Comparison of ENCODE assay signal across 8 cellular contexts in the genomic region with DNA sequence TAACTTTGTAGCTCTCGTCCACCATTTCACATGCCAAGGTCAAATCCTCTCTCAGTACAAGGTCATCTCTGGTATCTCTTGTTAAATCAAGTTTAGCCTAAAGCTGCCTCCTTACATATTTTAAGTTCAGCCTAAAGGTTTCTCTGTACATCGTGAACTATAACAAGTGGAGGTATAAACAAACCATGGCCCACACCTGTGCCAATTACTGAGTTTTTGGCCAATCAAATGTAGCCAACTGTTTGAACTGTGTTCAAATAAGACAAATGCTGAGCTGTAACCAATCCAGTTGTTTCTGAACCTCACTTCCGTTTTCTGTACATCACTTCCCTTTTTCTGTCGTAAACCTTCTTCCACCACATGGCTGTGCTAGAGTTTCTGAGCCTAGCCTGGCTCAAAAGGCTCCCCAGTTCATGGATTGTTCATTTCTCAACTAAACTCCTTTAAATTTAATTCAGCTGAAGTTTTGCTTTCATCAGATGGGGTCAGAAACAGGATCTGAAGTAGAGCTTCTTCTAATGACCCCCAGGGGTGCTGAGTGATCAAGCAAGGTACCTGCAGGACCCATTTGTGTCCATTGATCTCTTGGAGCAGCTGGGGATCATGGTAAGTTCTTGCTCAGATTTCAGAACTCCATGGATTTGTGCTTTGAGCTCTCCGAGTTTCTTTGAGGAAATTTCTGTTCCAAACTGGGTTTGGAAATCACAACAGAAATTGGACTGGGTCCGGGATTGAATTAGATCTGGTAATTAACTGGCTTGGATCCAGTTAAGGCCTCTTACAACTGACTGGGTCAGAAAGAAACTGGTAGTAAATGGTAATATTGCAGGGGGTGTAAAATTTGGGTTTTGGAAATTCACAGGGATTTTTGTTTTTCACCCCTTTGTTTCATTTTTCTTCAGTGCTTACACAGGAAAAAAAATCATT. TPM values are rescaled to one million over a fixed set of nuclear protein-coding genes. Genes with fewer than 3 reads are reported as not detected.
DNase-seq lines count a peak whose midpoint lies in the region; ATAC-seq and TF ChIP-seq lines count a peak whose summit lies in the region.

No MANE protein-coding gene starts in this region.

- H3K36me3 ChIP-seq in ACC112 (ENCODE audit: insufficient read depth, low read length) = no peaks in the 10 kb centered on the region
- no peaks in the 10 kb centered on the region for H3K36me3 ChIP-seq in gastroesophageal sphincter

- H3K27ac ChIP-seq in ACC112 (ENCODE audit: low read depth, low read length) = peak overlapping the region; percentile 59
- H3K27ac ChIP-seq in gastroesophageal sphincter = no peak overlapping the region

- 71 to 86% methylated on average over 4 to 5 of the region's 6 CpGs for WGBS in gastroesophageal sphincter (ENCODE audit: low coverage in 1 of 2), 2 donors

- no peak for TF ChIP-seq CTCF in gastroesophageal sphincter (IDR thresholded peaks at IDR 0.05)

- CTCF ChIA-PET in HEK293T (lab: Yijun Ruan, JAX) = interaction anchor here (2.1 kb wide), 1 partner anchor 11 kb away, joined by 8 read pairs; no protein-coding TSS in a partner anchor

- TF ChIP-seq POLR2A in gastroesophageal sphincter (IDR thresholded peaks at IDR 0.05) = no peak

- H3K79me2 ChIP-seq in ACC112 (ENCODE audit: control insufficient read depth, insufficient read depth, low read length, unreplicated experiment) = peaks cover 32% of the 10 kb centered on the region

- H3K27me3 ChIP-seq in ACC112 (ENCODE audit: insufficient read depth, low read length) = no peaks in the 10 kb centered on the region
- H3K27me3 ChIP-seq in gastroesophageal sphincter = peaks cover 12% of the 10 kb centered on the region

- H2AFZ ChIP-seq in ACC112 (ENCODE audit: low read length, unreplicated experiment) = peak overlapping the region; percentile 85

- peak overlapping the region; percentile 79 for H3K4me3 ChIP-seq in ACC112 (ENCODE audit: low read depth, low read length)
- no peak overlapping the region for H3K4me3 ChIP-seq in gastroesophageal sphincter

- DNase-seq in SK-N-DZ (ENCODE audit: low spot score) = peak; percentile 12
- no peak for DNase-seq in NCI-H526 treated with DMSO at 0.1 percent for 48 hours (lab: John Stamatoyannopoulos, UW)
- no peak for DNase-seq in HEK293T (ENCODE audit: extremely low spot score)

- H3K4me1 ChIP-seq in ACC112 (ENCODE audit: control insufficient read depth, insufficient read depth, low read length, unreplicated experiment) = peaks cover 14% of the 10 kb centered on the region
- H3K4me1 ChIP-seq in gastroesophageal sphincter = no peaks in the 10 kb centered on the region

- ATAC-seq in GM19023 (IDR thresholded peaks at IDR 0.05; ENCODE audit: unreplicated experiment) = peak; percentile 83
- ATAC-seq in HG03354 (IDR thresholded peaks at IDR 0.05; ENCODE audit: poor library complexity, severe bottlenecking, unreplicated experiment) = peak; percentile 91
- peak; percentile 54 for ATAC-seq in esophagus mucosa
- no peak for ATAC-seq in gastroesophageal sphincter

- H3K9me3 ChIP-seq in gastroesophageal sphincter = no peaks in the 10 kb centered on the region

- TF ChIP-seq EP300 in gastroesophageal sphincter (IDR thresholded peaks at IDR 0.05) = no peak

- POLR2A ChIA-PET in HEK293T (lab: Yijun Ruan, JAX) = interaction anchor here (0.9 kb wide), 1 partner anchor 124 kb away, joined by 3 read pairs; a partner anchor contains a TSS

TF ChIP-seq in HEK293T, 16 proteins besides CTCF, POLR2A, EP300 and RAD21:
- TF ChIP-seq TARDBP (IDR thresholded peaks at IDR 0.05) (no peak), HDGF (IDR thresholded peaks at IDR 0.05; ENCODE audit: borderline replicate concordance) (no peak), L3MBTL2 (conservative IDR thresholded peaks at IDR 0.05) (no peak), CTBP1 (IDR thresholded peaks at IDR 0.05; ENCODE audit: borderline replicate concordance) (no peak)
- TF ChIP-seq, protein P1, sequence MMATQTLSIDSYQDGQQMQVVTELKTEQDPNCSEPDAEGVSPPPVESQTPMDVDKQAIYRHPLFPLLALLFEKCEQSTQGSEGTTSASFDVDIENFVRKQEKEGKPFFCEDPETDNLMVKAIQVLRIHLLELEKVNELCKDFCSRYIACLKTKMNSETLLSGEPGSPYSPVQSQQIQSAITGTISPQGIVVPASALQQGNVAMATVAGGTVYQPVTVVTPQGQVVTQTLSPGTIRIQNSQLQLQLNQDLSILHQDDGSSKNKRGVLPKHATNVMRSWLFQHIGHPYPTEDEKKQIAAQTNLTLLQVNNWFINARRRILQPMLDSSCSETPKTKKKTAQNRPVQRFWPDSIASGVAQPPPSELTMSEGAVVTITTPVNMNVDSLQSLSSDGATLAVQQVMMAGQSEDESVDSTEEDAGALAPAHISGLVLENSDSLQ (IDR thresholded peaks at IDR 0.05) = no peak

RNA-seq across cellular contexts. Expression of a gene that starts 11.0 kb away (rescaled TPM):
- polyA plus RNA-seq in SK-N-DZ (2014; cell fraction: cytosol; rRNA removed) = 53.1 and 63.8 TPM in 2 replicates
- 26.3 and 35.6 TPM in 2 replicates for polyA plus RNA-seq in SK-N-DZ (2014; cell fraction: nucleus; rRNA removed)
- total RNA-seq in esophagus mucosa = 35.6 TPM
- total RNA-seq in gastroesophageal sphincter = 10 to 100 TPM; 21.5 to 58.3 (median 40.0) TPM
